ENCODE assay signal across 1 cellular context in the genomic region with DNA sequence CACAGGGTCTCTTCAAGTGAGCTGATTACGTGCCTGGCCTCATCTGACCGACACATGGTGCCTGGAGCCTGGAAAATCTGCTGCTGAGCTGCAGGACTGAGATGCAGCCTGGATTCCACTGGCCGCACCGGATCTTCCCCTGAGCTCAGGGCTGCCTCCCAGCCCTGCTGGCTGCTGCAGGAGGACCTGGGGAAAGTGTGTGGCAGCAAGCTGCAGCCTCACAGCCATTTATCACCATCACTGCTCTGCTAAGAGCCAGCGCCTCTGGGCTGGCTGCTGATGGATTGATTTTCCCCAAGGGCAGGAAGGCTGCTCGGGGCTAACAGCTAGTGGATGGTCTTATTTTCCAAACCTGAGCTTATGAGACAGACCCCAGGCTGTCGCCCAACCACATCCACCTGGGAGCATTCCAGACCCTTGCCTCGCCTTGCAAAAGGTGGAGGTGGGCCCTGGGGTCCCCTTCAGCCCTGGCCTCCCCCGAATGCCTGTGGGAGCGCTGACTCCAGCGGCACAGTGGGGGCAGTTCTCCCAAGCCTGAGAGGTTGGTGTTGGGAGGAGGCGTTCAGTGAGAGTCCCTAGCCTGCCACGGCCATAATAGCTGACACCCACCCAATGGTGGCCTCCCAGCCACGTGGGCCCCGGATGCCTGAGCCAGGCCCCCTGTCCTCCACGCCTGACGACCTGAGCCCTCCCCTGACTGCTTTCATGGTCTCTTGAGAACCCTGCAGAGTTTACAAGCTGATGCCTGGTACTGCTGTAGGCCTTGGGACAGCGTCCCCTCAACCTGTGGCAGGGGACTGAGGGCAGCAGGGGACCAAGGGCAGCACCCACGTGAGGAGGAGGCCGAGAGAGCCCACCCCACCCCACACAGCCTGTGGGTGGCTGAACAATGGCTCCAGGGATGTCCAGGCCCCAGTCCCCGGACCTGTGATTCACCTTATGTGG.
TF ChIP-seq lines count a peak whose summit lies in the region.

No MANE protein-coding gene starts in this region.

TF ChIP-seq in IMR-90, 13 proteins besides CTCF, POLR2A, EP300 and RAD21:
- TF ChIP-seq RCOR1 (IDR thresholded peaks at IDR 0.05; ENCODE audit: insufficient replicate concordance, low read length) (no peak), ELK1 (IDR thresholded peaks at IDR 0.05; ENCODE audit: borderline replicate concordance, low read depth, low read length) (no peak)
